Comparison of ENCODE assay signal across 13 cellular contexts in genomic region chr7:105106473-105106872, GRCh38.
DNase-seq lines count a peak whose midpoint lies in the region; ATAC-seq lines count a peak whose summit lies in the region.
"Had no signal": no experiment of that assay in that cellular context is flagged by ENCODE, and none has a peak within 500 bp of the region (broad histone marks: within the 10 kb centered on the region; RNA-seq: fewer than 3 reads in every experiment).

No MANE protein-coding gene starts in this region.

- no peaks in the 10 kb centered on the region for H3K9me3 ChIP-seq in CD4-positive, CD25-positive, alpha-beta regulatory T cell (ENCODE audit: control insufficient read depth in 2 of 2, low read length in 2 of 2)
- no peaks in the 10 kb centered on the region for H3K9me3 ChIP-seq in CD8-positive, alpha-beta memory T cell (ENCODE audit: low read length)
- H3K9me3 ChIP-seq: body of pancreas, left ventricle myocardium inferior, sigmoid colon had no signal

- no peak overlapping the region for H3K4me3 ChIP-seq in CD4-positive, CD25-positive, alpha-beta regulatory T cell (ENCODE audit: low read depth, low read length)
- H3K4me3 ChIP-seq in CD8-positive, alpha-beta memory T cell (ENCODE audit: low read length): no peak overlapping the region
- H3K4me3 ChIP-seq: body of pancreas, left ventricle myocardium inferior, sigmoid colon had no signal

- no peaks in the 10 kb centered on the region for H3K27me3 Mint-ChIP-seq in CD4-positive, CD25-positive, alpha-beta regulatory T cell
- H3K27me3 Mint-ChIP-seq in CD8-positive, alpha-beta memory T cell: peaks cover 0 to 1% of the 10 kb centered on the region in 2 donors
- H3K27me3 Mint-ChIP-seq in memory B cell: no peaks in the 10 kb centered on the region

- peaks cover 38% of the 10 kb centered on the region for H3K36me3 Mint-ChIP-seq in CD4-positive, CD25-positive, alpha-beta regulatory T cell
- peaks cover 3 to 82% (median 24%) of the 10 kb centered on the region in 3 donors for H3K36me3 Mint-ChIP-seq in CD8-positive, alpha-beta memory T cell
- peaks cover 4 to 31% of the 10 kb centered on the region in 2 donors for H3K36me3 Mint-ChIP-seq in activated naive CD4-positive, alpha-beta T cell treated with anti-CD3 and anti-CD28 coated beads, Interleukin-2, amount 50 U/mL, for 72 hours
- H3K36me3 Mint-ChIP-seq in memory B cell: peaks cover 15% of the 10 kb centered on the region

- peak; percentile 42 to 46 for ATAC-seq in CD4-positive, CD25-positive, alpha-beta regulatory T cell (ENCODE audit: low read depth in 2 of 2)
- no peak for ATAC-seq in activated naive CD4-positive, alpha-beta T cell treated with anti-CD3 and anti-CD28 coated beads, Interleukin-2, amount 50 U/mL, for 72 hours
- no peak for ATAC-seq in memory B cell (ENCODE audit: low read depth)
- ATAC-seq in GM19395 (IDR thresholded peaks at IDR 0.05; ENCODE audit: unreplicated experiment): no peak
- no peak for ATAC-seq in GM21737 (IDR thresholded peaks at IDR 0.05; ENCODE audit: unreplicated experiment)
- ATAC-seq: body of pancreas, HCT116 had no signal

- peaks cover 93% of the 10 kb centered on the region for H3K36me3 ChIP-seq in CD4-positive, CD25-positive, alpha-beta regulatory T cell (ENCODE audit: control insufficient read depth, insufficient read depth, low read length)
- H3K36me3 ChIP-seq in CD8-positive, alpha-beta memory T cell (ENCODE audit: insufficient read depth, low read length): peaks cover 60% of the 10 kb centered on the region

- peak overlapping the region; percentile 29 for H3K27ac ChIP-seq in CD4-positive, CD25-positive, alpha-beta regulatory T cell (ENCODE audit: insufficient read depth, low read length, poor library complexity, severe bottlenecking)
- no peak overlapping the region for H3K27ac ChIP-seq in CD8-positive, alpha-beta memory T cell (ENCODE audit: low read depth, low read length)
- H3K27ac ChIP-seq: body of pancreas, left ventricle myocardium inferior had no signal

- H3K9me3 Mint-ChIP-seq in CD4-positive, CD25-positive, alpha-beta regulatory T cell: no peaks in the 10 kb centered on the region
- H3K9me3 Mint-ChIP-seq in CD8-positive, alpha-beta memory T cell: no peaks in the 10 kb centered on the region
- no peaks in the 10 kb centered on the region for H3K9me3 Mint-ChIP-seq in activated naive CD4-positive, alpha-beta T cell treated with anti-CD3 and anti-CD28 coated beads, Interleukin-2, amount 50 U/mL, for 72 hours
- no peaks in the 10 kb centered on the region for H3K9me3 Mint-ChIP-seq in memory B cell

- no peaks in the 10 kb centered on the region for H3K27me3 ChIP-seq in CD4-positive, CD25-positive, alpha-beta regulatory T cell (ENCODE audit: control insufficient read depth, insufficient read depth, low read length)
- H3K27me3 ChIP-seq in CD8-positive, alpha-beta memory T cell (ENCODE audit: insufficient read depth, low read length, poor library complexity, severe bottlenecking): no peaks in the 10 kb centered on the region
- H3K27me3 ChIP-seq: body of pancreas, sigmoid colon had no signal

- peaks cover 17 to 34% (median 26%) of the 10 kb centered on the region in 4 donors for H3K4me1 Mint-ChIP-seq in CD4-positive, CD25-positive, alpha-beta regulatory T cell
- H3K4me1 Mint-ChIP-seq in CD8-positive, alpha-beta memory T cell: peaks cover 9 to 28% (median 19%) of the 10 kb centered on the region in 3 donors
- no peaks in the 10 kb centered on the region for H3K4me1 Mint-ChIP-seq in memory B cell

- peaks cover 6% of the 10 kb centered on the region for H3K4me1 ChIP-seq in CD4-positive, CD25-positive, alpha-beta regulatory T cell (ENCODE audit: control insufficient read depth, insufficient read depth, low read length, poor library complexity, severe bottlenecking)
- no peaks in the 10 kb centered on the region for H3K4me1 ChIP-seq in CD8-positive, alpha-beta memory T cell (ENCODE audit: insufficient read depth, low read length)
- H3K4me1 ChIP-seq: body of pancreas had no signal

- peak in 1 of 3 donors; percentile 38 for DNase-seq in CD4-positive, CD25-positive, alpha-beta regulatory T cell
- no peak for DNase-seq in CD8-positive, alpha-beta memory T cell
- no peak for DNase-seq in activated naive CD4-positive, alpha-beta T cell treated with anti-CD3 and anti-CD28 coated beads, Interleukin-2, amount 50 U/mL, for 72 hours (ENCODE audit: low spot score in 2 of 2)
- DNase-seq in memory B cell (ENCODE audit: low spot score in 2 of 2) (no peak), medulla oblongata (ENCODE audit: extremely low spot score) (no peak)
- DNase-seq: body of pancreas, left ventricle myocardium inferior, NCI-H1048, NCI-H2081, sigmoid colon had no signal

- CTCF ChIA-PET in CD8-positive, alpha-beta memory T cell (lab: Charles Lee): no interaction called here

- H3K27ac Mint-ChIP-seq in CD4-positive, CD25-positive, alpha-beta regulatory T cell: peak overlapping the region in 2 of 3 donors; percentile 22 to 43
- peak overlapping the region in 7 of 8 donors; percentile 20 to 91 (median 55) for H3K27ac Mint-ChIP-seq in CD8-positive, alpha-beta memory T cell
- H3K27ac Mint-ChIP-seq in activated naive CD4-positive, alpha-beta T cell treated with anti-CD3 and anti-CD28 coated beads, Interleukin-2, amount 50 U/mL, for 72 hours: peak overlapping the region; percentile 62 to 65
- peak overlapping the region; percentile 36 for H3K27ac Mint-ChIP-seq in memory B cell

- POLR2A ChIA-PET in CD8-positive, alpha-beta memory T cell (lab: Charles Lee): no interaction called here

- H3K4me3 Mint-ChIP-seq in CD4-positive, CD25-positive, alpha-beta regulatory T cell: no peak overlapping the region
- H3K4me3 Mint-ChIP-seq in CD8-positive, alpha-beta memory T cell: no peak overlapping the region
- H3K4me3 Mint-ChIP-seq in memory B cell: no peak overlapping the region

Comparison
In these comparisons a context has a peak if more than half of its experiments do, and no peak if none do; other contexts are left out.
1. ATAC-seq: peak in CD4-positive, CD25-positive, alpha-beta regulatory T cell (2 of 2); none in activated naive CD4-positive, alpha-beta T cell treated with anti-CD3 and anti-CD28 coated beads, Interleukin-2, amount 50 U/mL, for 72 hours (0 of 2), memory B cell (single experiment), GM19395 (single experiment) and GM21737 (single experiment).
2. Peak in every context shown above with its lines, with median percentiles within 50 percentile points of each other: H3K27ac Mint-ChIP-seq.